20 cellular contexts compared by ENCODE assay signal in genomic region chr21:41828884-41829360, GRCh38. TPM values are rescaled to one million over a fixed set of nuclear protein-coding genes. Genes with fewer than 3 reads are reported as not detected.
A peak's percentile ranks its signal among the peaks of the same experiment; 100 is the strongest.
DNase-seq lines count a peak whose midpoint lies in the region; ATAC-seq, FAIRE-seq and TF ChIP-seq lines count a peak whose summit lies in the region.
"Had no signal": no experiment of that assay in that cellular context is flagged by ENCODE, and none has a peak within 500 bp of the region (broad histone marks: within the 10 kb centered on the region; RNA-seq: fewer than 3 reads in every experiment).

No MANE protein-coding gene starts in this region.

- H4K8ac ChIP-seq in IMR-90 (ENCODE audit: low read depth in 2 of 2, low read length in 2 of 2) = no peak overlapping the region

- H3K56ac ChIP-seq in IMR-90 (ENCODE audit: extremely low read depth, insufficient read depth, low read length) = no peak overlapping the region

- H3K79me2 ChIP-seq in DOHH2 (ENCODE audit: control insufficient read depth, low read length) (peaks cover 76% of the 10 kb centered on the region), K562 (ENCODE audit: control insufficient read depth, insufficient read depth, low read length) (no peaks in the 10 kb centered on the region)

- dilution Hi-C loops in IMR-90 (cut with HindIII; ENCODE audit: low sequenced_read_pairs, unreplicated experiment) = no loop called here

- H3K4me1 ChIP-seq in DOHH2 (ENCODE audit: control insufficient read depth, low read length) = peaks cover 82% of the 10 kb centered on the region
- H3K4me1 ChIP-seq in IMR-90 (ENCODE audit: control insufficient read depth, insufficient read depth, low read length) = no peaks in the 10 kb centered on the region
- H3K4me1 ChIP-seq in K562 (replicated peaks in 1 of 2; ENCODE audit: control insufficient read depth in 2 of 2, insufficient read depth in 2 of 2, low read length in 2 of 2) = peaks cover 0 to 3% of the 10 kb centered on the region in 2 experiments; a peak in 1 of 5 replicates
- H3K4me1 ChIP-seq in A673 (ENCODE audit: insufficient read depth, low read length, poor library complexity, severe bottlenecking) = no peaks in the 10 kb centered on the region
- H3K4me1 ChIP-seq: BE2C, HAP-1 had no signal

- peaks cover 17% of the 10 kb centered on the region for H3F3A ChIP-seq in DOHH2 (ENCODE audit: control insufficient read depth, insufficient read depth)

- TF ChIP-seq POLR2A in IMR-90 (IDR thresholded peaks at IDR 0.05; ENCODE audit: low read depth, low read length) (no peak), K562 (conservative IDR thresholded peaks at IDR 0.05) (no peak)

- H4K5ac ChIP-seq in IMR-90 (ENCODE audit: low read depth, low read length) = no peak overlapping the region

- no peak for FAIRE-seq in K562 (lab: Jason Lieb, UNC)
- FAIRE-seq: G401.6, GM19239, HTR-8/SVneo had no signal

- no peak overlapping the region for H3K4me3 ChIP-seq in DOHH2 (ENCODE audit: low read length)
- H3K4me3 ChIP-seq in IMR-90 (ENCODE audit: insufficient read depth, low read depth, low read length) = no peak overlapping the region
- no peak overlapping the region for H3K4me3 ChIP-seq in K562
- no peak overlapping the region for H3K4me3 ChIP-seq in A673 (ENCODE audit: low read depth, low read length, poor library complexity, severe bottlenecking)
- H3K4me3 ChIP-seq: HAP-1 had no signal

- H3K4me2 ChIP-seq in DOHH2 (ENCODE audit: low read length) (0 out of 2 replicates have a peak overlapping the region, but pooled peaks have one; percentile 0), IMR-90 (ENCODE audit: low read depth, low read length) (no peak overlapping the region), K562 (ENCODE audit: insufficient read depth, low read length) (no peak overlapping the region)

- peaks cover 23% of the 10 kb centered on the region; the same call in 1 of the 2 replicates for H4K20me1 ChIP-seq in DOHH2 (ENCODE audit: control insufficient read depth, insufficient read depth, low read depth, low read length)
- H4K20me1 ChIP-seq in IMR-90 (ENCODE audit: insufficient read depth, low read length) = no peaks in the 10 kb centered on the region
- H4K20me1 ChIP-seq in K562 (replicated peaks; ENCODE audit: control insufficient read depth, insufficient read depth, low read length) = no peaks in the 10 kb centered on the region

- no peak overlapping the region for H2BK120ac ChIP-seq in IMR-90 (ENCODE audit: low read depth, low read length)

- H3K9me2 ChIP-seq in DOHH2 (replicated peaks; ENCODE audit: control insufficient read depth, low read length) = no peaks in the 10 kb centered on the region

- H2BK20ac ChIP-seq in IMR-90 (ENCODE audit: low read depth, low read length) = no peak overlapping the region

- TF ChIP-seq RAD21 in IMR-90 (IDR thresholded peaks at IDR 0.05; ENCODE audit: low read length) = no peak
- no peak for TF ChIP-seq RAD21 in K562 (CRISPR knock-in tag; conservative IDR thresholded peaks at IDR 0.05 in 1 of 2, IDR thresholded peaks at IDR 0.05 in 1 of 2)

- intact Hi-C loops in IMR-90 (cut with micrococcal nuclease) = no loop called here
- intact Hi-C loops in K562 (cut with micrococcal nuclease) = no loop called here
- intact Hi-C loops in A673 (cut with micrococcal nuclease; ENCODE audit: unreplicated experiment) = no loop called here

- H3K14ac ChIP-seq in IMR-90 (replicated peaks; ENCODE audit: low read depth, low read length) = no peak overlapping the region

- ATAC-seq in IMR-90 (ENCODE audit: low read depth) (no peak), K562 (no peak), HG03175 (IDR thresholded peaks at IDR 0.05; ENCODE audit: unreplicated experiment) (no peak)

- no peak overlapping the region for H3K23ac ChIP-seq in IMR-90 (ENCODE audit: low read depth, low read length)

- H2AFZ ChIP-seq in IMR-90 (replicated peaks; ENCODE audit: low read length, poor library complexity) (no peak overlapping the region), K562 (ENCODE audit: low read depth, low read length) (no peak overlapping the region)

- TF ChIP-seq CTCF in DOHH2 (IDR thresholded peaks at IDR 0.05; ENCODE audit: low read depth, low read length, poor library complexity, severe bottlenecking) (no peak), IMR-90 (conservative IDR thresholded peaks at IDR 0.05; ENCODE audit: low read depth, low read length) (no peak), RWPE1 (conservative IDR thresholded peaks at IDR 0.05; ENCODE audit: low read depth) (no peak), K562 (IDR thresholded peaks at IDR 0.05 in 2 of 3, conservative IDR thresholded peaks at IDR 0.05 in 1 of 3; ENCODE audit: insufficient read depth in 2 of 3, low read depth in 1 of 3, low read length in 3 of 3) (no peak), A673 (conservative IDR thresholded peaks at IDR 0.05; ENCODE audit: low read depth, low read length) (no peak)

- H3K9ac ChIP-seq in IMR-90 (ENCODE audit: low read depth, low read length) = no peak overlapping the region
- H3K9ac ChIP-seq in K562 (ENCODE audit: insufficient read depth in 1 of 2, low read depth in 2 of 2, low read length in 2 of 2) = no peak overlapping the region

- H2AK5ac ChIP-seq in IMR-90 (ENCODE audit: low read depth, low read length) = 0 out of 2 replicates have a peak overlapping the region, but pooled peaks have one; percentile 21

- H3K9me3 ChIP-seq in DOHH2 (ENCODE audit: control insufficient read depth, insufficient read depth, low read length) (no peaks in the 10 kb centered on the region), IMR-90 (ENCODE audit: control insufficient read depth, insufficient read depth, low read length) (no peaks in the 10 kb centered on the region), K562 (replicated peaks; ENCODE audit: control insufficient read depth, insufficient read depth, low read depth, low read length) (no peaks in the 10 kb centered on the region), A673 (ENCODE audit: low read depth, low read length, poor library complexity, severe bottlenecking) (no peaks in the 10 kb centered on the region)
- H3K9me3 ChIP-seq: BE2C, HAP-1 had no signal

- CTCF ChIA-PET in IMR-90 (lab: Yijun Ruan, JAX) = no interaction called here
- CTCF ChIA-PET in RWPE1 (lab: Yijun Ruan, JAX) = no interaction called here
- CTCF ChIA-PET in K562 (lab: Yijun Ruan, JAX; ENCODE audit: low intra/inter-chr PET ratio) = no interaction called here
- CTCF ChIA-PET in A673 (lab: Charles Lee) = no interaction called here

- no peak for TF ChIP-seq EP300 in K562 (IDR thresholded peaks at IDR 0.05; ENCODE audit: low read length)

- POLR2A ChIA-PET in IMR-90 (lab: Charles Lee; ENCODE audit: unreplicated experiment) = no interaction called here
- POLR2A ChIA-PET in RWPE1 (lab: Yijun Ruan, JAX; ENCODE audit: low non-redundant PET) = no interaction called here
- POLR2A ChIA-PET in K562 (lab: Yijun Ruan, JAX) = no interaction called here
- POLR2A ChIA-PET in A673 (lab: Charles Lee; ENCODE audit: low non-redundant PET) = no interaction called here

- H2BK5ac ChIP-seq in IMR-90 (ENCODE audit: low read depth, low read length, poor library complexity, severe bottlenecking) = peak overlapping the region; percentile 70

- H2AK9ac ChIP-seq in IMR-90 (replicated peaks; ENCODE audit: low read depth, low read length, poor library complexity) = no peak overlapping the region

- BruUV-seq in IMR-90 (replicated peaks; lab: Mats Ljungman, UMichigan) (no TSS peak), K562 (replicated peaks; lab: Mats Ljungman, UMichigan) (no TSS peak), A673 (replicated peaks; lab: Mats Ljungman, UMichigan) (no TSS peak)

- no peak overlapping the region for H4K91ac ChIP-seq in IMR-90 (ENCODE audit: insufficient read depth, low read depth, low read length)

- H3K27ac ChIP-seq in DOHH2 (ENCODE audit: low read depth, low read length) = 0 out of 2 replicates have a peak overlapping the region, but pooled peaks have one; percentile 0
- no peak overlapping the region for H3K27ac ChIP-seq in IMR-90 (ENCODE audit: insufficient read depth, low read length)
- peak overlapping the region; percentile 29; the same call in 1 of the 2 replicates for H3K27ac ChIP-seq in RWPE1
- no peak overlapping the region for H3K27ac ChIP-seq in K562 (ENCODE audit: extremely low read depth, low read depth, low read length)
- no peak overlapping the region for H3K27ac ChIP-seq in A673 (ENCODE audit: low read depth, low read length, poor library complexity, severe bottlenecking)

- no peaks in the 10 kb centered on the region for H3K27me3 ChIP-seq in DOHH2 (ENCODE audit: control insufficient read depth, low read length)
- no peaks in the 10 kb centered on the region for H3K27me3 ChIP-seq in IMR-90 (ENCODE audit: control insufficient read depth, insufficient read depth, low read length)
- no peaks in the 10 kb centered on the region for H3K27me3 ChIP-seq in K562 (ENCODE audit: control insufficient read depth in 2 of 2, insufficient read depth in 2 of 2, low read length in 2 of 2)
- H3K27me3 ChIP-seq in A673 (replicated peaks; ENCODE audit: insufficient read depth, low read depth, low read length, poor library complexity) = no peaks in the 10 kb centered on the region
- H3K27me3 ChIP-seq: BE2C had no signal

- H2BK15ac ChIP-seq in IMR-90 (ENCODE audit: low read depth, low read length) = no peak overlapping the region

- H3K36me3 ChIP-seq in DOHH2 (ENCODE audit: control insufficient read depth, low read length) = peaks cover 97% of the 10 kb centered on the region
- peaks cover 12% of the 10 kb centered on the region for H3K36me3 ChIP-seq in IMR-90 (ENCODE audit: control insufficient read depth, insufficient read depth, low read length)
- H3K36me3 ChIP-seq in K562 (ENCODE audit: control insufficient read depth, insufficient read depth, low read length) = peaks cover 27% of the 10 kb centered on the region; the same call in 2 of the 3 replicates
- H3K36me3 ChIP-seq in A673 (ENCODE audit: insufficient read depth, low read length, poor library complexity, severe bottlenecking) = no peaks in the 10 kb centered on the region
- H3K36me3 ChIP-seq: BE2C, HAP-1 had no signal

- peaks cover 0 to 7% of the 10 kb centered on the region in 2 experiments; a peak in 3 of 4 replicates for H3K79me1 ChIP-seq in IMR-90 (ENCODE audit: low read depth in 1 of 2, low read length in 2 of 2)

- H3K18ac ChIP-seq in IMR-90 (ENCODE audit: low read depth, low read length) = no peak overlapping the region

- H3K9me1 ChIP-seq in IMR-90 (ENCODE audit: insufficient read depth, low read length) (peaks cover 12% of the 10 kb centered on the region), K562 (ENCODE audit: control insufficient read depth, insufficient read depth, low read length) (no peaks in the 10 kb centered on the region)

- DNase-seq in IMR-90 (no peak), RWPE1 (ENCODE audit: low spot score) (no peak), K562 (ENCODE audit: extremely low read depth in 1 of 4, low spot score in 3 of 4) (no peak), A673 (ENCODE audit: low spot score) (no peak), ACHN (no peak)
- no peak for DNase-seq in activated CD8-positive, alpha-beta memory T cell treated with anti-CD3 and anti-CD28 coated beads for 24 hours
- DNase-seq: 8988T; BE2C; C1 segment of cervical spinal cord; CD8-positive, alpha-beta memory T cell; COR-L47; DMS 273 treated with DMSO at 0.1 percent for 48 hours; DND-41; HFFc6 had no signal

- in situ Hi-C loops in IMR-90 (cut with MboI; ENCODE audit: low sequenced_read_pairs) = no loop called here
- in situ Hi-C loops in K562 (cut with MboI) = loop anchor here (10.0 kb wide), 1 partner anchor 286 kb away; no protein-coding TSS in a partner anchor
- in situ Hi-C loops in ACHN (cut with HindIII; ENCODE audit: low pct_ligation_motif_present, low pct_unique_long_range_greater_than_20kb, low sequenced_read_pairs) = no loop called here

- H3K4ac ChIP-seq in IMR-90 (ENCODE audit: low read depth, low read length) = no peak overlapping the region

- 88% methylated on average over 2 of the region's 3 CpGs; no CpG with 5 or more reads in 1 of the 2 experiments for WGBS in IMR-90 (ENCODE audit: extremely low coverage in 2 of 2, insufficient read length in 1 of 2), 2 experiments
- 56% methylated on average over 3 of the region's 3 CpGs for WGBS in K562 (ENCODE audit: insufficient coverage, low coverage, missing lambda C conversion rate)

RNA-seq across cellular contexts. Expression of gene PRDM15, which starts 50.2 kb away (rescaled TPM):
- 5.6 and 8.8 TPM in 2 replicates for total RNA-seq in IMR-90 (2012; rRNA removed)
- 7.3 and 7.6 TPM in 2 replicates for polyA plus RNA-seq in IMR-90 (2012; rRNA removed)
- 2.5 and 3.2 TPM in 2 replicates for polyA plus RNA-seq in IMR-90 (2012; cell fraction: cytosol; rRNA removed)
- 32.6 and 43.8 TPM in 2 replicates for polyA plus RNA-seq in IMR-90 (2012; cell fraction: nucleus; rRNA removed; ENCODE audit: low replicate concordance)
- 56.7 and 69.0 TPM in 2 replicates for total RNA-seq in K562 (2011; cell fraction: chromatin; rRNA removed; ENCODE audit: low replicate concordance)
- 33.8 and 45.0 TPM in 2 replicates for total RNA-seq in K562 (2011; cell fraction: nucleolus; rRNA removed)
- 31.8 and 32.0 TPM in 2 replicates for total RNA-seq in K562 (2011; cell fraction: nucleoplasm; rRNA removed)
- 6.2 and 10.0 TPM in 2 replicates for total RNA-seq in K562 (2014; rRNA removed)
- total RNA-seq in K562 (2014; rRNA removed; fragmentation: Illumina TruSeq; extraction: Trizol) = 2.9 and 4.4 TPM in 2 replicates
- 6.0 and 6.6 TPM in 2 replicates for total RNA-seq in K562 (2015; rRNA removed; fragmentation: Illumina TruSeq; extraction: Trizol)
- 7.6 and 9.2 TPM in 2 replicates for total RNA-seq in K562 (2021)
- polyA plus RNA-seq in K562 (2011; rRNA removed) = 6.6 and 12.2 TPM in 2 replicates
- 6.8 and 7.5 TPM in 2 replicates for polyA plus RNA-seq in K562 (2011; cell fraction: cytosol; rRNA removed)
- 44.0 and 68.1 TPM in 2 replicates for polyA plus RNA-seq in K562 (2011; cell fraction: nucleus; rRNA removed)
- polyA plus RNA-seq in K562 (2012) = 6.2 and 6.8 TPM in 2 replicates
- 6.0 and 6.2 TPM in 2 replicates for polyA plus RNA-seq in K562 (2014; fragmentation: Illumina TruSeq; extraction: Trizol)
- polyA plus RNA-seq in K562 (2014; fragmentation: Nextera tagmentation; extraction: Ambion mirVana) = 1 to 10 TPM in 1 of 2 experiments, under 1 TPM in 1; 0.93 to 1.0 TPM
- 7.1 and 8.5 TPM in 2 replicates for polyA plus RNA-seq in K562 (2014; rRNA removed)
- polyA minus RNA-seq in K562 (2011; rRNA and poly(A)+ RNA removed) = 17.3 and 20.4 TPM in 2 replicates
- 7.4 and 14.3 TPM in 2 replicates for polyA minus RNA-seq in K562 (2011; cell fraction: cytosol; rRNA and poly(A)+ RNA removed)
- 15.9 and 23.1 TPM in 2 replicates for polyA minus RNA-seq in K562 (2011; cell fraction: nucleus; rRNA and poly(A)+ RNA removed)
- total RNA-seq in A673 (2021) = 16.7 and 17.8 TPM in 2 replicates

Comparison
In these comparisons a context has a peak if more than half of its experiments do, and no peak if none do; other contexts are left out.
1. H3K27ac ChIP-seq: peak in DOHH2 (single experiment) and RWPE1 (single experiment); none in IMR-90 (single experiment), K562 (single experiment) and A673 (single experiment).